9 cellular contexts compared by ENCODE assay signal in the genomic region with DNA sequence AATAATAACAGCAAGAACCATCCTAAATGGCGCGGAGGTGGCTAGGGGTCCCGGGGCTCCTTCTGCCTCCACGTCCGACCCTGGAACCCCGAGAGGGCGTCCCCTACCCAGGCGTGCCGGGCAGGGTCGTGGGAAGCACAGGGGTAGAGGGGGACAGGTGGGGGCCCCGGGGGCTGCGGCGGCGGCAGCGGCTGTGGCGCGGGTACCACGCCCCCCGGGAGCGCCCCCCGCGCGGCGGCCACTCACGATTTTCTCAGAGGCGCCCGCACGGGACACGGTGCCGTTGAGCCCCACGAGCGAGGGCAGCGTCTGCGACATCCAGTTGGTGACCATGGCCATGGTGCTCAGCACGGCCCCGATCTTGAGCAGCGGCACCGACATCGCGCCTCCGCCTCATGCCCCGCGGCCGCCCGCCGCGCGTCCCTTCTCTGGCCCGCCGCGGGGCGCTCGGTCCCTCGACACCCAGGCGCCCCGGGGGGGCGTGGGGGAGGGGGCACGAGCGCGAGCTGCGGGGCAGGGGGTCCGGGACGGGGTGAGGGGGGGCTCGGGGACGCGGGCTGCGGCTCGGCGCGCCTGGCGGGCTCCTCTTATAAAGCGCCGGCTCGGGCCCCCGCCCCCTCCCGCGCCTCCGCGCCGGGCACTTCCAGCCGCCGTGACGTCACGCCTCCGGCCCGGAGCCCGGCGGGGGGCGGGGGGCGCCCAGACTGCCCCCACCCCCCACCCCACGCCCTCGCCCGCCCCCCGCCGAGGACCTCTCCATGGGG. TPM values are rescaled to one million over a fixed set of nuclear protein-coding genes. Genes with fewer than 3 reads are reported as not detected.
DNase-seq lines count a peak whose midpoint lies in the region; ATAC-seq and TF ChIP-seq lines count a peak whose summit lies in the region.
"Had no signal": no experiment of that assay in that cellular context is flagged by ENCODE, and none has a peak within 500 bp of the region (broad histone marks: within the 10 kb centered on the region; RNA-seq: fewer than 3 reads in every experiment).

No MANE protein-coding gene starts in this region.

- H3K36me3 ChIP-seq in ACC112 (ENCODE audit: insufficient read depth, low read length) (no peaks in the 10 kb centered on the region), GM23338 (ENCODE audit: insufficient read depth) (no peaks in the 10 kb centered on the region)

- ATAC-seq in GM23338 (peak; percentile 10; the same call in 2 of the 3 replicates), HG02588 (IDR thresholded peaks at IDR 0.05; ENCODE audit: unreplicated experiment) (no peak), HG02884 (IDR thresholded peaks at IDR 0.05; ENCODE audit: unreplicated experiment) (no peak), HG03439 (IDR thresholded peaks at IDR 0.05; ENCODE audit: unreplicated experiment) (no peak)

- no peak for TF ChIP-seq CTCF in GM23338 (conservative IDR thresholded peaks at IDR 0.05; ENCODE audit: low read depth in 2 of 2)
- peak; percentile 16 for TF ChIP-seq CTCF in chondrocyte (IDR thresholded peaks at IDR 0.05)
- TF ChIP-seq CTCF in mesothelial cell of epicardium (IDR thresholded peaks at IDR 0.05; ENCODE audit: unreplicated experiment) = no peak

- no peak overlapping the region for H3K27ac ChIP-seq in ACC112 (ENCODE audit: low read depth, low read length)
- no peak overlapping the region for H3K27ac ChIP-seq in GM23338 (ENCODE audit: low read depth)

- no peaks in the 10 kb centered on the region for H3K4me1 ChIP-seq in ACC112 (ENCODE audit: control insufficient read depth, insufficient read depth, low read length, unreplicated experiment)
- peaks cover 15% of the 10 kb centered on the region for H3K4me1 ChIP-seq in GM23338 (ENCODE audit: insufficient read depth)

- peaks cover 35% of the 10 kb centered on the region for H4K20me1 ChIP-seq in GM23338 (replicated peaks; ENCODE audit: insufficient read depth)

- H3K27me3 ChIP-seq in ACC112 (ENCODE audit: insufficient read depth, low read length) (peaks cover 36% of the 10 kb centered on the region), GM23338 (ENCODE audit: insufficient read depth) (peaks cover 8% of the 10 kb centered on the region; the same call in 1 of the 2 replicates)

- peaks cover 12% of the 10 kb centered on the region for H3K36me3 Mint-ChIP-seq in GM23338 (ENCODE audit: low read depth)
- no peaks in the 10 kb centered on the region for H3K36me3 Mint-ChIP-seq in chondrocyte (ENCODE audit: low read depth)
- H3K36me3 Mint-ChIP-seq in mesothelial cell of epicardium = peaks cover 6% of the 10 kb centered on the region

- H3K9me3 Mint-ChIP-seq in GM23338 (no peaks in the 10 kb centered on the region; the same call in 2 of the 3 replicates), chondrocyte (ENCODE audit: low read depth) (no peaks in the 10 kb centered on the region), mesothelial cell of epicardium (no peaks in the 10 kb centered on the region)

- H3K27me3 Mint-ChIP-seq in GM23338 (ENCODE audit: insufficient read depth, low read depth, poor library complexity) (peaks cover 17% of the 10 kb centered on the region), chondrocyte (ENCODE audit: low read depth) (no peaks in the 10 kb centered on the region), mesothelial cell of epicardium (ENCODE audit: low read depth) (no peaks in the 10 kb centered on the region)

- peaks cover 20% of the 10 kb centered on the region for H3K4me1 Mint-ChIP-seq in GM23338
- peaks cover 18% of the 10 kb centered on the region for H3K4me1 Mint-ChIP-seq in chondrocyte (ENCODE audit: low read depth)
- H3K4me1 Mint-ChIP-seq in mesothelial cell of epicardium = peaks cover 17% of the 10 kb centered on the region

- peak overlapping the region; percentile 93 for H3K4me2 ChIP-seq in GM23338

- 0 out of 2 replicates have a peak, but pooled peaks cover 4% of the 10 kb centered on the region for H3F3A ChIP-seq in GM23338 (replicated peaks; ENCODE audit: low read depth)

- H2AFZ ChIP-seq in ACC112 (ENCODE audit: low read length, unreplicated experiment) (no peak overlapping the region), GM23338 (no peak overlapping the region)

- no peak overlapping the region for H3K27ac Mint-ChIP-seq in GM23338
- H3K27ac Mint-ChIP-seq in chondrocyte (ENCODE audit: unreplicated experiment) = no peak overlapping the region
- H3K27ac Mint-ChIP-seq in mesothelial cell of epicardium = no peak overlapping the region

- no peaks in the 10 kb centered on the region for H3K9me2 ChIP-seq in GM23338 (ENCODE audit: insufficient read depth)

- H3K4me3 Mint-ChIP-seq in GM23338 (peak overlapping the region; percentile 34; the same call in 2 of the 3 replicates), chondrocyte (ENCODE audit: unreplicated experiment) (peak overlapping the region; percentile 44), mesothelial cell of epicardium (peak overlapping the region; percentile 18)

- H3K79me2 ChIP-seq in ACC112 (ENCODE audit: control insufficient read depth, insufficient read depth, low read length, unreplicated experiment) (no peaks in the 10 kb centered on the region), GM23338 (replicated peaks; ENCODE audit: insufficient read depth) (peaks cover 54% of the 10 kb centered on the region)

- H3K4me3 ChIP-seq in ACC112 (ENCODE audit: low read depth, low read length) (peak overlapping the region; percentile 61), GM23338 (peak overlapping the region; percentile 79)

- DNase-seq in GM23338 (ENCODE audit: low spot score) (no peak), chondrocyte (ENCODE audit: low spot score) (no peak), mesothelial cell of epicardium (ENCODE audit: low spot score in 2 of 2, unreplicated experiment in 2 of 2) (peak; percentile 43 to 48), NCI-H510A treated with DMSO at 0.1 percent for 48 hours (lab: John Stamatoyannopoulos, UW) (no peak)
- DNase-seq: NCI-H1694 had no signal

TF ChIP-seq in GM23338, 12 proteins besides CTCF, POLR2A, EP300 and RAD21:
- TF ChIP-seq, protein P1, sequence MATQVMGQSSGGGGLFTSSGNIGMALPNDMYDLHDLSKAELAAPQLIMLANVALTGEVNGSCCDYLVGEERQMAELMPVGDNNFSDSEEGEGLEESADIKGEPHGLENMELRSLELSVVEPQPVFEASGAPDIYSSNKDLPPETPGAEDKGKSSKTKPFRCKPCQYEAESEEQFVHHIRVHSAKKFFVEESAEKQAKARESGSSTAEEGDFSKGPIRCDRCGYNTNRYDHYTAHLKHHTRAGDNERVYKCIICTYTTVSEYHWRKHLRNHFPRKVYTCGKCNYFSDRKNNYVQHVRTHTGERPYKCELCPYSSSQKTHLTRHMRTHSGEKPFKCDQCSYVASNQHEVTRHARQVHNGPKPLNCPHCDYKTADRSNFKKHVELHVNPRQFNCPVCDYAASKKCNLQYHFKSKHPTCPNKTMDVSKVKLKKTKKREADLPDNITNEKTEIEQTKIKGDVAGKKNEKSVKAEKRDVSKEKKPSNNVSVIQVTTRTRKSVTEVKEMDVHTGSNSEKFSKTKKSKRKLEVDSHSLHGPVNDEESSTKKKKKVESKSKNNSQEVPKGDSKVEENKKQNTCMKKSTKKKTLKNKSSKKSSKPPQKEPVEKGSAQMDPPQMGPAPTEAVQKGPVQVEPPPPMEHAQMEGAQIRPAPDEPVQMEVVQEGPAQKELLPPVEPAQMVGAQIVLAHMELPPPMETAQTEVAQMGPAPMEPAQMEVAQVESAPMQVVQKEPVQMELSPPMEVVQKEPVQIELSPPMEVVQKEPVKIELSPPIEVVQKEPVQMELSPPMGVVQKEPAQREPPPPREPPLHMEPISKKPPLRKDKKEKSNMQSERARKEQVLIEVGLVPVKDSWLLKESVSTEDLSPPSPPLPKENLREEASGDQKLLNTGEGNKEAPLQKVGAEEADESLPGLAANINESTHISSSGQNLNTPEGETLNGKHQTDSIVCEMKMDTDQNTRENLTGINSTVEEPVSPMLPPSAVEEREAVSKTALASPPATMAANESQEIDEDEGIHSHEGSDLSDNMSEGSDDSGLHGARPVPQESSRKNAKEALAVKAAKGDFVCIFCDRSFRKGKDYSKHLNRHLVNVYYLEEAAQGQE (IDR thresholded peaks at IDR 0.05; ENCODE audit: unreplicated experiment) = no peak
- peak; percentile 90 for TF ChIP-seq CREB1 (CRISPR knock-in tag; IDR thresholded peaks at IDR 0.05; ENCODE audit: low read depth)

RNA-seq across cellular contexts. Expression of a gene that starts 22.9 kb away (rescaled TPM):
- total RNA-seq in GM23338 (2014; rRNA removed; shearing (Covaris generic)) = 117 and 125 TPM in 2 replicates
- polyA plus RNA-seq in GM23338 (2016; fragmentation: Nextera tagmentation; extraction: Ambion mirVana) = 58.1 and 62.1 TPM in 2 replicates
- total RNA-seq in chondrocyte (51.0 to 68.8 TPM (median 67.9 TPM) in 3 replicates), mesothelial cell of epicardium (91.7 to 100 TPM (median 99.2 TPM) in 3 replicates)

Comparison
In these comparisons a context has a peak if more than half of its experiments do, and no peak if none do; other contexts are left out.
1. DNase-seq: peak in mesothelial cell of epicardium (2 of 2); none in GM23338 (single experiment), chondrocyte (single experiment) and NCI-H510A treated with DMSO at 0.1 percent for 48 hours (single experiment).
2. Peak in every context shown above with its lines, with median percentiles within 50 percentile points of each other: H3K4me3 Mint-ChIP-seq.